20 cellular contexts compared by ENCODE assay signal in the genomic region with DNA sequence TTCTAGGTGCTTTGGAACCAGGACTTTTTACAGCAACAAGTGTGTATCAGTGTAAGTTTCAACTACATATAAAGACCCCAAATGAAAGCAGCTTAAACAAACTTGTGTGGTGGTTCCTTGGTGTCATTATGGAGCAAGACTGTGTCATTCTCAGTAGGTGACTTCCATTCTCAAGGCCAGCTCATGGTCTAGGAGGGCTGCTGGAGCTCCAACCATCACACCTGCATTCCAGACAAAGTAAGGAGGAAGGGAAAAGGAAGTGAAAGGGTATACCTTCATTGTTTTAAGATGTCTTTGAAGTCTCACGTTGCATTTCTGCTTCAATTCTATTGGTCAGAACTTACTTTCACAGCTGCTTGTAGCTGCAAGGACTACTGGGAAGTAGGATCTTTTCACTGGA.
DNase-seq lines count a peak whose midpoint lies in the region; ATAC-seq, FAIRE-seq and TF ChIP-seq lines count a peak whose summit lies in the region.
"Had no signal": no experiment of that assay in that cellular context is flagged by ENCODE, and none has a peak within 500 bp of the region (broad histone marks: within the 10 kb centered on the region; RNA-seq: fewer than 3 reads in every experiment).

No MANE protein-coding gene starts in this region.

- H3K79me2 ChIP-seq in GM12878 (ENCODE audit: control insufficient read depth, insufficient read depth, low read length): no peaks in the 10 kb centered on the region

- TF ChIP-seq RAD21 in GM12878 (IDR thresholded peaks at IDR 0.05; ENCODE audit: insufficient read depth, low read depth, low read length): no peak

- 43% methylated on average over 1 of the region's 1 CpG for WGBS in GM12878 (ENCODE audit: insufficient coverage, insufficient replicate concordance, low lambda C conversion rate, missing lambda C conversion rate)
- 48% methylated on average over 1 of the region's 1 CpG for WGBS in esophagus muscularis mucosa

- SMC1A ChIA-PET in GM12878 (lab: Charles Lee; ENCODE audit: uncharacterized antibody, unreplicated experiment): interaction anchor here (0.6 to 2.6 kb wide), 4 partner anchors 7 to 167 kb away, joined by 3 to 8 read pairs (median 4); no protein-coding TSS in a partner anchor

- TF ChIP-seq CTCF in GM12878 (IDR thresholded peaks at IDR 0.05 in 2 of 3, conservative IDR thresholded peaks at IDR 0.05 in 1 of 3; ENCODE audit: control insufficient read depth in 2 of 3, extremely low read depth in 1 of 3, insufficient read depth in 1 of 3, low read depth in 3 of 3, low read length in 3 of 3) (no peak), coronary artery (IDR thresholded peaks at IDR 0.05) (no peak), esophagus muscularis mucosa (IDR thresholded peaks at IDR 0.05) (no peak)

- no peak overlapping the region for H3K27ac ChIP-seq in GM12878 (ENCODE audit: control insufficient read depth, insufficient read depth)
- H3K27ac ChIP-seq in coronary artery: no peak overlapping the region
- H3K27ac ChIP-seq in esophagus muscularis mucosa (replicated peaks in 1 of 4): no peak overlapping the region
- H3K27ac ChIP-seq: 22Rv1; A549; BLaER1 treated with 17β-estradiol and CSF1 and Interleukin-3, amounts not matched to agents 10 nM and 100 nM; C4-2B had no signal

- TF ChIP-seq POLR2A in GM12878 (IDR thresholded peaks at IDR 0.05; ENCODE audit: low read depth, low read length) (no peak), esophagus muscularis mucosa (IDR thresholded peaks at IDR 0.05; ENCODE audit: low read depth) (no peak)

- RAD21 ChIA-PET in GM12878 (lab: Charles Lee; ENCODE audit: unreplicated experiment): interaction anchor here (1.3 kb wide), 1 partner anchor 172 kb away, joined by 3 read pairs; no protein-coding TSS in a partner anchor

- no peak overlapping the region for H3K9ac ChIP-seq in GM12878 (ENCODE audit: control insufficient read depth, insufficient read depth, low read length)
- H3K9ac ChIP-seq: BLaER1 treated with 17β-estradiol and CSF1 and Interleukin-3, amounts not matched to agents 10 nM and 100 nM had no signal

- no peak for DNase-seq in GM12878 (ENCODE audit: low read depth, low spot score)
- DNase-seq in coronary artery (ENCODE audit: low spot score): peak; percentile 22
- peak; percentile 39 for DNase-seq in esophagus muscularis mucosa (ENCODE audit: extremely low spot score)
- DNase-seq in NCI-H1048 (lab: John Stamatoyannopoulos, UW): no peak
- DNase-seq: AML-193; Caco-2; Calu3; CD4-positive, alpha-beta T cell; CD8-positive, alpha-beta T cell; DMS79 treated with DMSO at 0.1 percent for 48 hours; GF-D8 had no signal

- no peaks in the 10 kb centered on the region for H4K20me1 ChIP-seq in GM12878 (ENCODE audit: control insufficient read depth, insufficient read depth)
- H4K20me1 ChIP-seq: BLaER1 treated with 17β-estradiol and CSF1 and Interleukin-3, amounts not matched to agents 10 nM and 100 nM had no signal

- TF ChIP-seq EP300 in GM12878 (IDR thresholded peaks at IDR 0.05; ENCODE audit: borderline replicate concordance in 1 of 2, control insufficient read depth in 1 of 2, low read depth in 2 of 2, low read length in 2 of 2): no peak
- TF ChIP-seq EP300 in esophagus muscularis mucosa (IDR thresholded peaks at IDR 0.05): no peak

- peaks cover 2% of the 10 kb centered on the region; the same call in 2 of the 3 replicates for H3K9me3 ChIP-seq in GM12878 (replicated peaks; ENCODE audit: control insufficient read depth, insufficient read depth, low read length)
- no peaks in the 10 kb centered on the region for H3K9me3 ChIP-seq in esophagus muscularis mucosa
- H3K9me3 ChIP-seq: A549; BLaER1 treated with 17β-estradiol and CSF1 and Interleukin-3, amounts not matched to agents 10 nM and 100 nM; Caco-2 had no signal

- no peak overlapping the region for H3K4me3 ChIP-seq in GM12878
- H3K4me3 ChIP-seq in coronary artery: no peak overlapping the region
- no peak overlapping the region for H3K4me3 ChIP-seq in esophagus muscularis mucosa
- H3K4me3 ChIP-seq: A549; BLaER1 treated with 17β-estradiol and CSF1 and Interleukin-3, amounts not matched to agents 10 nM and 100 nM had no signal

- H3K4me1 ChIP-seq in GM12878 (ENCODE audit: control insufficient read depth, insufficient read depth, low read length) (peaks cover 26% of the 10 kb centered on the region), esophagus muscularis mucosa (no peaks in the 10 kb centered on the region)
- H3K4me1 ChIP-seq: A549, Caco-2 had no signal

- ATAC-seq in GM12878 (no peak), GM21737 (IDR thresholded peaks at IDR 0.05; ENCODE audit: unreplicated experiment) (no peak)
- ATAC-seq: A549; CD8-positive, alpha-beta T cell had no signal

- H3K36me3 ChIP-seq in GM12878 (ENCODE audit: control insufficient read depth in 2 of 2, insufficient read depth in 2 of 2, low read length in 1 of 2) (no peaks in the 10 kb centered on the region), esophagus muscularis mucosa (no peaks in the 10 kb centered on the region)
- H3K36me3 ChIP-seq: BLaER1 treated with 17β-estradiol and CSF1 and Interleukin-3, amounts not matched to agents 10 nM and 100 nM had no signal

- H3K4me2 ChIP-seq in GM12878 (ENCODE audit: control insufficient read depth, insufficient read depth): no peak overlapping the region
- H3K4me2 ChIP-seq: A549; BLaER1 treated with 17β-estradiol and CSF1 and Interleukin-3, amounts not matched to agents 10 nM and 100 nM had no signal

- H3K27me3 ChIP-seq in GM12878 (replicated peaks in 1 of 2; ENCODE audit: control insufficient read depth in 2 of 2, insufficient read depth in 2 of 2, low read length in 1 of 2) (no peaks in the 10 kb centered on the region), esophagus muscularis mucosa (peaks cover 0 to 34% (median 0%) of the 10 kb centered on the region in 4 donors)
- H3K27me3 ChIP-seq: BLaER1 treated with 17β-estradiol and CSF1 and Interleukin-3, amounts not matched to agents 10 nM and 100 nM had no signal

- in situ Hi-C loops in GM12878 (cut with MboI): loop anchor here (10.0 kb wide), 1 partner anchor 170 kb away; no protein-coding TSS in a partner anchor

- POLR2A ChIA-PET in GM12878 (lab: Charles Lee): interaction anchor here (1.1 to 2.0 kb wide), 2 partner anchors 23 to 35 kb away, joined by 3 to 7 read pairs; no protein-coding TSS in a partner anchor

- H2AFZ ChIP-seq in GM12878 (ENCODE audit: control insufficient read depth, low read depth, low read length): no peak overlapping the region

- BruUV-seq in GM12878 (replicated peaks; lab: Mats Ljungman, UMichigan): no TSS peak

- FAIRE-seq in GM12878 (lab: Jason Lieb, UNC): no peak
- FAIRE-seq: A549, D721Med, G401.6, GM12892, GM18507 had no signal

- CTCF ChIA-PET in GM12878 (lab: Yijun Ruan, JAX): interaction anchor here (0.8 to 2.1 kb wide), 4 partner anchors 10 to 232 kb away, joined by 3 to 6 read pairs (median 4); no protein-coding TSS in a partner anchor

- intact Hi-C loops in GM12878 (cut with micrococcal nuclease; ENCODE audit: unreplicated experiment) (loop anchor here (10.0 kb wide), 1 partner anchor 230 kb away; no protein-coding TSS in a partner anchor), esophagus muscularis mucosa (cut with DNase I) (no loop called here)

TF ChIP-seq in GM12878, 131 proteins besides CTCF, POLR2A, EP300 and RAD21:
- TF ChIP-seq ZNF217 (IDR thresholded peaks at IDR 0.05): 0 out of 2 replicates have a peak, but pooled peaks have one; percentile 32
- peak; percentile 76; the same call in 1 of the 2 replicates for TF ChIP-seq SMARCA5 (IDR thresholded peaks at IDR 0.05)
- no peak for TF ChIP-seq POLR2AphosphoS2 (IDR thresholded peaks at IDR 0.05; ENCODE audit: low read depth, low read length)

Comparison
In these comparisons a context has a peak if more than half of its experiments do, and no peak if none do; other contexts are left out.
1. DNase-seq: peak in coronary artery (single experiment) and esophagus muscularis mucosa (single experiment); none in GM12878 (single experiment) and NCI-H1048 (single experiment).